ENCODE assay signal across 1 cellular context in genomic region chr17:7308625-7309433, GRCh38.
TF ChIP-seq lines count a peak whose summit lies in the region.

No MANE protein-coding gene starts in this region.

TF ChIP-seq in HepG2, 621 proteins besides CTCF, POLR2A, EP300 and RAD21 (continued from another document and continues in another):
- TF ChIP-seq USF2 (IDR thresholded peaks at IDR 0.05; ENCODE audit: low read depth, low read length) = no peak
- no peak for TF ChIP-seq USF2 (CRISPR knock-in tag; IDR thresholded peaks at IDR 0.05; ENCODE audit: borderline replicate concordance)
- no peak for TF ChIP-seq FOXC1 (CRISPR knock-in tag; IDR thresholded peaks at IDR 0.05; ENCODE audit: borderline replicate concordance)
- no peak for TF ChIP-seq SOX5 (CRISPR knock-in tag; IDR thresholded peaks at IDR 0.05; ENCODE audit: borderline replicate concordance)
- no peak for TF ChIP-seq ZNF615 (CRISPR knock-in tag; IDR thresholded peaks at IDR 0.05; ENCODE audit: borderline replicate concordance)
- peak; percentile 6; the same call in 1 of the 2 replicates for TF ChIP-seq AKAP8 (CRISPR knock-in tag; IDR thresholded peaks at IDR 0.05)
- TF ChIP-seq ZNF713 (CRISPR knock-in tag; IDR thresholded peaks at IDR 0.05) = no peak
- no peak for TF ChIP-seq ZNF367 (CRISPR knock-in tag; IDR thresholded peaks at IDR 0.05; ENCODE audit: borderline replicate concordance)
- 0 out of 2 replicates have a peak, but pooled peaks have one; percentile 27 for TF ChIP-seq ERF (CRISPR knock-in tag; IDR thresholded peaks at IDR 0.05)
- no peak for TF ChIP-seq TOPORS (CRISPR knock-in tag; IDR thresholded peaks at IDR 0.05)
- no peak for TF ChIP-seq ZNF331 (CRISPR knock-in tag; IDR thresholded peaks at IDR 0.05)
- TF ChIP-seq GATAD1 (CRISPR knock-in tag; IDR thresholded peaks at IDR 0.05) = peak; percentile 70; the same call in 1 of the 2 replicates
- no peak for TF ChIP-seq HNF1A (IDR thresholded peaks at IDR 0.05; ENCODE audit: low read depth)
- TF ChIP-seq HNF1A (CRISPR knock-in tag; IDR thresholded peaks at IDR 0.05; ENCODE audit: borderline replicate concordance) = no peak
- TF ChIP-seq CEBPB (IDR thresholded peaks at IDR 0.05; ENCODE audit: borderline replicate concordance, low read depth, low read length) = no peak
- no peak for TF ChIP-seq MIER2 (CRISPR knock-in tag; IDR thresholded peaks at IDR 0.05)
- peak; percentile 65 for TF ChIP-seq ZFX (CRISPR knock-in tag; IDR thresholded peaks at IDR 0.05; ENCODE audit: low read depth)
- TF ChIP-seq SNAI1 (CRISPR knock-in tag; IDR thresholded peaks at IDR 0.05; ENCODE audit: borderline replicate concordance) = 0 out of 2 replicates have a peak, but pooled peaks have one; percentile 42
- TF ChIP-seq RARA (CRISPR knock-in tag; IDR thresholded peaks at IDR 0.05) = no peak
- no peak for TF ChIP-seq ZNF672 (CRISPR knock-in tag; IDR thresholded peaks at IDR 0.05)
- no peak; the same call in 1 of the 2 replicates for TF ChIP-seq SALL1 (CRISPR knock-in tag; IDR thresholded peaks at IDR 0.05)
- TF ChIP-seq, protein P1, sequence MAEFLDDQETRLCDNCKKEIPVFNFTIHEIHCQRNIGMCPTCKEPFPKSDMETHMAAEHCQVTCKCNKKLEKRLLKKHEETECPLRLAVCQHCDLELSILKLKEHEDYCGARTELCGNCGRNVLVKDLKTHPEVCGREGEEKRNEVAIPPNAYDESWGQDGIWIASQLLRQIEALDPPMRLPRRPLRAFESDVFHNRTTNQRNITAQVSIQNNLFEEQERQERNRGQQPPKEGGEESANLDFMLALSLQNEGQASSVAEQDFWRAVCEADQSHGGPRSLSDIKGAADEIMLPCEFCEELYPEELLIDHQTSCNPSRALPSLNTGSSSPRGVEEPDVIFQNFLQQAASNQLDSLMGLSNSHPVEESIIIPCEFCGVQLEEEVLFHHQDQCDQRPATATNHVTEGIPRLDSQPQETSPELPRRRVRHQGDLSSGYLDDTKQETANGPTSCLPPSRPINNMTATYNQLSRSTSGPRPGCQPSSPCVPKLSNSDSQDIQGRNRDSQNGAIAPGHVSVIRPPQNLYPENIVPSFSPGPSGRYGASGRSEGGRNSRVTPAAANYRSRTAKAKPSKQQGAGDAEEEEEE (CRISPR knock-in tag; IDR thresholded peaks at IDR 0.05; ENCODE audit: borderline replicate concordance) = no peak
- no peak for TF ChIP-seq ZSCAN12 (CRISPR knock-in tag; IDR thresholded peaks at IDR 0.05)
- TF ChIP-seq ZFP62 (CRISPR knock-in tag; IDR thresholded peaks at IDR 0.05) = no peak
- TF ChIP-seq HOXA9 (CRISPR knock-in tag; IDR thresholded peaks at IDR 0.05; ENCODE audit: borderline replicate concordance) = no peak
- TF ChIP-seq, protein P2, sequence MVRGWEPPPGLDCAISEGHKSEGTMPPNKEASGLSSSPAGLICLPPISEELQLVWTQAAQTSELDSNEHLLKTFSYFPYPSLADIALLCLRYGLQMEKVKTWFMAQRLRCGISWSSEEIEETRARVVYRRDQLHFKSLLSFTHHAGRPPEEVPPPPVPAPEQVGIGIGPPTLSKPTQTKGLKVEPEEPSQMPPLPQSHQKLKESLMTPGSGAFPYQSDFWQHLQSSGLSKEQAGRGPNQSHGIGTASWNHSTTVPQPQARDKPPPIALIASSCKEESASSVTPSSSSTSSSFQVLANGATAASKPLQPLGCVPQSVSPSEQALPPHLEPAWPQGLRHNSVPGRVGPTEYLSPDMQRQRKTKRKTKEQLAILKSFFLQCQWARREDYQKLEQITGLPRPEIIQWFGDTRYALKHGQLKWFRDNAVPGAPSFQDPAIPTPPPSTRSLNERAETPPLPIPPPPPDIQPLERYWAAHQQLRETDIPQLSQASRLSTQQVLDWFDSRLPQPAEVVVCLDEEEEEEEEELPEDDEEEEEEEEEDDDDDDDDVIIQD (CRISPR knock-in tag; IDR thresholded peaks at IDR 0.05; ENCODE audit: low read depth) = no peak
- no peak for TF ChIP-seq AFF4 (CRISPR knock-in tag; IDR thresholded peaks at IDR 0.05)
- no peak for TF ChIP-seq NAIF1 (CRISPR knock-in tag; IDR thresholded peaks at IDR 0.05; ENCODE audit: borderline replicate concordance)
- TF ChIP-seq, protein P3, sequence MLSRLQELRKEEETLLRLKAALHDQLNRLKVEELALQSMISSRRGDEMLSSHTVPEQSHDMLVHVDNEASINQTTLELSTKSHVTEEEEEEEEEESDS (CRISPR knock-in tag; IDR thresholded peaks at IDR 0.05; ENCODE audit: borderline replicate concordance) = no peak
- TF ChIP-seq, protein P4, sequence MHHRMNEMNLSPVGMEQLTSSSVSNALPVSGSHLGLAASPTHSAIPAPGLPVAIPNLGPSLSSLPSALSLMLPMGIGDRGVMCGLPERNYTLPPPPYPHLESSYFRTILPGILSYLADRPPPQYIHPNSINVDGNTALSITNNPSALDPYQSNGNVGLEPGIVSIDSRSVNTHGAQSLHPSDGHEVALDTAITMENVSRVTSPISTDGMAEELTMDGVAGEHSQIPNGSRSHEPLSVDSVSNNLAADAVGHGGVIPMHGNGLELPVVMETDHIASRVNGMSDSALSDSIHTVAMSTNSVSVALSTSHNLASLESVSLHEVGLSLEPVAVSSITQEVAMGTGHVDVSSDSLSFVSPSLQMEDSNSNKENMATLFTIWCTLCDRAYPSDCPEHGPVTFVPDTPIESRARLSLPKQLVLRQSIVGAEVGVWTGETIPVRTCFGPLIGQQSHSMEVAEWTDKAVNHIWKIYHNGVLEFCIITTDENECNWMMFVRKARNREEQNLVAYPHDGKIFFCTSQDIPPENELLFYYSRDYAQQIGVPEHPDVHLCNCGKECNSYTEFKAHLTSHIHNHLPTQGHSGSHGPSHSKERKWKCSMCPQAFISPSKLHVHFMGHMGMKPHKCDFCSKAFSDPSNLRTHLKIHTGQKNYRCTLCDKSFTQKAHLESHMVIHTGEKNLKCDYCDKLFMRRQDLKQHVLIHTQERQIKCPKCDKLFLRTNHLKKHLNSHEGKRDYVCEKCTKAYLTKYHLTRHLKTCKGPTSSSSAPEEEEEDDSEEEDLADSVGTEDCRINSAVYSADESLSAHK (CRISPR knock-in tag; IDR thresholded peaks at IDR 0.05; ENCODE audit: borderline replicate concordance) = no peak
- no peak for TF ChIP-seq SP1 (IDR thresholded peaks at IDR 0.05)
- TF ChIP-seq SP1 (CRISPR knock-in tag; IDR thresholded peaks at IDR 0.05) = peak; percentile 49; the same call in 1 of the 2 replicates
- TF ChIP-seq ELF3 (CRISPR knock-in tag; IDR thresholded peaks at IDR 0.05) = no peak
- no peak for TF ChIP-seq HNRNPUL1 (IDR thresholded peaks at IDR 0.05; ENCODE audit: low read depth, low read length)
- TF ChIP-seq NR1H2 (CRISPR knock-in tag; IDR thresholded peaks at IDR 0.05; ENCODE audit: borderline replicate concordance, low read depth) = no peak
- TF ChIP-seq PRMT3 (CRISPR knock-in tag; IDR thresholded peaks at IDR 0.05; ENCODE audit: borderline replicate concordance, low read depth) = no peak
- TF ChIP-seq ZNF550 (CRISPR knock-in tag; IDR thresholded peaks at IDR 0.05; ENCODE audit: borderline replicate concordance) = no peak
- TF ChIP-seq NFKBIZ (CRISPR knock-in tag; IDR thresholded peaks at IDR 0.05) = no peak
- no peak for TF ChIP-seq HNRNPK (IDR thresholded peaks at IDR 0.05; ENCODE audit: low read depth, low read length, poor library complexity, severe bottlenecking)
- TF ChIP-seq ZBTB3 (CRISPR knock-in tag; IDR thresholded peaks at IDR 0.05; ENCODE audit: borderline replicate concordance, low read depth) = no peak
- TF ChIP-seq MYPOP (CRISPR knock-in tag; IDR thresholded peaks at IDR 0.05) = no peak
- TF ChIP-seq ASH2L (IDR thresholded peaks at IDR 0.05; ENCODE audit: insufficient read length, low read depth, low read length) = peak; percentile 29
- no peak for TF ChIP-seq CCAR2 (optimal IDR thresholded peaks at IDR 0.05; ENCODE audit: low read depth, low read length)
- no peak for TF ChIP-seq ZC3H13 (CRISPR knock-in tag; IDR thresholded peaks at IDR 0.05)
- no peak for TF ChIP-seq ZSCAN22 (CRISPR knock-in tag; IDR thresholded peaks at IDR 0.05)
- TF ChIP-seq AHR (CRISPR knock-in tag; IDR thresholded peaks at IDR 0.05) = no peak
- TF ChIP-seq CHCHD3 (CRISPR knock-in tag; IDR thresholded peaks at IDR 0.05) = no peak
- TF ChIP-seq SP2 (CRISPR knock-in tag; IDR thresholded peaks at IDR 0.05) = no peak
- TF ChIP-seq MAFG (CRISPR knock-in tag; IDR thresholded peaks at IDR 0.05) = no peak
- TF ChIP-seq THYN1 (CRISPR knock-in tag; IDR thresholded peaks at IDR 0.05; ENCODE audit: borderline replicate concordance, low read depth) = no peak
- no peak for TF ChIP-seq FOXK2 (IDR thresholded peaks at IDR 0.05)
- TF ChIP-seq ZNF30 (CRISPR knock-in tag; IDR thresholded peaks at IDR 0.05) = no peak
- no peak for TF ChIP-seq WIZ (CRISPR knock-in tag; IDR thresholded peaks at IDR 0.05)
- TF ChIP-seq, protein P5, sequence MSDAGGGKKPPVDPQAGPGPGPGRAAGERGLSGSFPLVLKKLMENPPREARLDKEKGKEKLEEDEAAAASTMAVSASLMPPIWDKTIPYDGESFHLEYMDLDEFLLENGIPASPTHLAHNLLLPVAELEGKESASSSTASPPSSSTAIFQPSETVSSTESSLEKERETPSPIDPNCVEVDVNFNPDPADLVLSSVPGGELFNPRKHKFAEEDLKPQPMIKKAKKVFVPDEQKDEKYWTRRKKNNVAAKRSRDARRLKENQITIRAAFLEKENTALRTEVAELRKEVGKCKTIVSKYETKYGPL (CRISPR knock-in tag; IDR thresholded peaks at IDR 0.05) = no peak
- no peak for TF ChIP-seq ZNF20 (CRISPR knock-in tag; IDR thresholded peaks at IDR 0.05)
- TF ChIP-seq FOSL2 (CRISPR knock-in tag; IDR thresholded peaks at IDR 0.05) = no peak
- no peak for TF ChIP-seq EED (CRISPR knock-in tag; IDR thresholded peaks at IDR 0.05)
